2 cellular contexts compared by ENCODE assay signal in the genomic region with DNA sequence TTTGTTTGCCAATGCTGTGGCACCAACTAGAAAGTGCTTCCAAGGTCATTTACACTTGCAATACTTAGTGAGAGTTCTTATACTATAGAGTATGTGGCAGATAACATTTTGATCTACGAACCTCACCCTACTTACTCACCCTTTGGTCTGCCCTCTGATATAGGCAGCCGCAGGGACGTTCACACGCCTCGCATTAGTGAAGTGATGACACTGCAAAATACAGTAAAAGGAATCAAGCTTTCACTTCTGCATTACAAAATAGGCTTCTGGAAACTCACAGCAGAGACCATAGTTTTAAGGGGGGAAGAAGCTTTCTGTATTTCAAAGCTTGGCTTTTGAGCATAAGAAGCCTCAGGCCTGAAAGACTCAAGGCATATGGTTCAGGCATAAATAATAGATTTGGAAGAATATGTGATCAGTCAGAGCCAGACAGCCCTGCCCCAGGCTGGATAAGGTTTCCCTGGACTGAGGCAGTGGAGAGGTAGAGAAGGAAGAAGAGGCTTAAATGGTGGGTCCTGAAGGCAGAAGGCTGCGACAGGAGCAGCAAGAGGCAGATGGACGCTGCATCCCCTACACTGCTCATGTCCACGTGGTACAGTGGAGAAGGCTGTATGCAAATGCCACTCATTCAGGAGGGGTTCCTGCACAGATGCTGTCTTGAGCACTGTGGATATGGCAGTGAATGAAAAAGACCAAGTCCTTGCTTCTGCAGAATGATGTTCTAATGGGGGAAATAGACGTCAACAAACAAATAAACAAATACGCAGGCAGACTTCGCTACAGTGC.
TF ChIP-seq lines count a peak whose summit lies in the region.

No MANE protein-coding gene starts in this region.

TF ChIP-seq in HepG2, 621 proteins besides CTCF, POLR2A, EP300 and RAD21:
- TF ChIP-seq MAFF (IDR thresholded peaks at IDR 0.05; ENCODE audit: low read depth, low read length) = peak; percentile 93
- TF ChIP-seq MAFK (conservative IDR thresholded peaks at IDR 0.05 in 1 of 2, IDR thresholded peaks at IDR 0.05 in 1 of 2; ENCODE audit: low read length in 2 of 2) = peak; percentile 94
- TF ChIP-seq, protein P1, sequence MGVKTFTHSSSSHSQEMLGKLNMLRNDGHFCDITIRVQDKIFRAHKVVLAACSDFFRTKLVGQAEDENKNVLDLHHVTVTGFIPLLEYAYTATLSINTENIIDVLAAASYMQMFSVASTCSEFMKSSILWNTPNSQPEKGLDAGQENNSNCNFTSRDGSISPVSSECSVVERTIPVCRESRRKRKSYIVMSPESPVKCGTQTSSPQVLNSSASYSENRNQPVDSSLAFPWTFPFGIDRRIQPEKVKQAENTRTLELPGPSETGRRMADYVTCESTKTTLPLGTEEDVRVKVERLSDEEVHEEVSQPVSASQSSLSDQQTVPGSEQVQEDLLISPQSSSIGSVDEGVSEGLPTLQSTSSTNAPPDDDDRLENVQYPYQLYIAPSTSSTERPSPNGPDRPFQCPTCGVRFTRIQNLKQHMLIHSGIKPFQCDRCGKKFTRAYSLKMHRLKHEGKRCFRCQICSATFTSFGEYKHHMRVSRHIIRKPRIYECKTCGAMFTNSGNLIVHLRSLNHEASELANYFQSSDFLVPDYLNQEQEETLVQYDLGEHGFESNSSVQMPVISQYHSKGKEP (CRISPR knock-in tag; IDR thresholded peaks at IDR 0.05) = no peak
- TF ChIP-seq, protein P2, sequence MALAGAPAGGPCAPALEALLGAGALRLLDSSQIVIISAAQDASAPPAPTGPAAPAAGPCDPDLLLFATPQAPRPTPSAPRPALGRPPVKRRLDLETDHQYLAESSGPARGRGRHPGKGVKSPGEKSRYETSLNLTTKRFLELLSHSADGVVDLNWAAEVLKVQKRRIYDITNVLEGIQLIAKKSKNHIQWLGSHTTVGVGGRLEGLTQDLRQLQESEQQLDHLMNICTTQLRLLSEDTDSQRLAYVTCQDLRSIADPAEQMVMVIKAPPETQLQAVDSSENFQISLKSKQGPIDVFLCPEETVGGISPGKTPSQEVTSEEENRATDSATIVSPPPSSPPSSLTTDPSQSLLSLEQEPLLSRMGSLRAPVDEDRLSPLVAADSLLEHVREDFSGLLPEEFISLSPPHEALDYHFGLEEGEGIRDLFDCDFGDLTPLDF (CRISPR knock-in tag; IDR thresholded peaks at IDR 0.05) = no peak

TF ChIP-seq in WTC11, 78 proteins besides CTCF, POLR2A, EP300 and RAD21:
- TF ChIP-seq FOXJ3 (CRISPR knock-in tag; IDR thresholded peaks at IDR 0.05; ENCODE audit: borderline replicate concordance) = no peak
- TF ChIP-seq ZNF232 (CRISPR knock-in tag; IDR thresholded peaks at IDR 0.05) = no peak
- TF ChIP-seq, protein P3, sequence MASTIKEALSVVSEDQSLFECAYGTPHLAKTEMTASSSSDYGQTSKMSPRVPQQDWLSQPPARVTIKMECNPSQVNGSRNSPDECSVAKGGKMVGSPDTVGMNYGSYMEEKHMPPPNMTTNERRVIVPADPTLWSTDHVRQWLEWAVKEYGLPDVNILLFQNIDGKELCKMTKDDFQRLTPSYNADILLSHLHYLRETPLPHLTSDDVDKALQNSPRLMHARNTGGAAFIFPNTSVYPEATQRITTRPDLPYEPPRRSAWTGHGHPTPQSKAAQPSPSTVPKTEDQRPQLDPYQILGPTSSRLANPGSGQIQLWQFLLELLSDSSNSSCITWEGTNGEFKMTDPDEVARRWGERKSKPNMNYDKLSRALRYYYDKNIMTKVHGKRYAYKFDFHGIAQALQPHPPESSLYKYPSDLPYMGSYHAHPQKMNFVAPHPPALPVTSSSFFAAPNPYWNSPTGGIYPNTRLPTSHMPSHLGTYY (CRISPR knock-in tag; IDR thresholded peaks at IDR 0.05) = no peak
- no peak for TF ChIP-seq ZNF423 (CRISPR knock-in tag; IDR thresholded peaks at IDR 0.05)
- TF ChIP-seq OVOL2 (CRISPR knock-in tag; IDR thresholded peaks at IDR 0.05; ENCODE audit: borderline replicate concordance) = no peak
- no peak for TF ChIP-seq GABPB1 (CRISPR knock-in tag; IDR thresholded peaks at IDR 0.05)
- TF ChIP-seq, protein P4, sequence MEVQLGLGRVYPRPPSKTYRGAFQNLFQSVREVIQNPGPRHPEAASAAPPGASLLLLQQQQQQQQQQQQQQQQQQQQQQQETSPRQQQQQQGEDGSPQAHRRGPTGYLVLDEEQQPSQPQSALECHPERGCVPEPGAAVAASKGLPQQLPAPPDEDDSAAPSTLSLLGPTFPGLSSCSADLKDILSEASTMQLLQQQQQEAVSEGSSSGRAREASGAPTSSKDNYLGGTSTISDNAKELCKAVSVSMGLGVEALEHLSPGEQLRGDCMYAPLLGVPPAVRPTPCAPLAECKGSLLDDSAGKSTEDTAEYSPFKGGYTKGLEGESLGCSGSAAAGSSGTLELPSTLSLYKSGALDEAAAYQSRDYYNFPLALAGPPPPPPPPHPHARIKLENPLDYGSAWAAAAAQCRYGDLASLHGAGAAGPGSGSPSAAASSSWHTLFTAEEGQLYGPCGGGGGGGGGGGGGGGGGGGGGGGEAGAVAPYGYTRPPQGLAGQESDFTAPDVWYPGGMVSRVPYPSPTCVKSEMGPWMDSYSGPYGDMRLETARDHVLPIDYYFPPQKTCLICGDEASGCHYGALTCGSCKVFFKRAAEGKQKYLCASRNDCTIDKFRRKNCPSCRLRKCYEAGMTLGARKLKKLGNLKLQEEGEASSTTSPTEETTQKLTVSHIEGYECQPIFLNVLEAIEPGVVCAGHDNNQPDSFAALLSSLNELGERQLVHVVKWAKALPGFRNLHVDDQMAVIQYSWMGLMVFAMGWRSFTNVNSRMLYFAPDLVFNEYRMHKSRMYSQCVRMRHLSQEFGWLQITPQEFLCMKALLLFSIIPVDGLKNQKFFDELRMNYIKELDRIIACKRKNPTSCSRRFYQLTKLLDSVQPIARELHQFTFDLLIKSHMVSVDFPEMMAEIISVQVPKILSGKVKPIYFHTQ (CRISPR knock-in tag; IDR thresholded peaks at IDR 0.05) = no peak
- TF ChIP-seq, protein P5, sequence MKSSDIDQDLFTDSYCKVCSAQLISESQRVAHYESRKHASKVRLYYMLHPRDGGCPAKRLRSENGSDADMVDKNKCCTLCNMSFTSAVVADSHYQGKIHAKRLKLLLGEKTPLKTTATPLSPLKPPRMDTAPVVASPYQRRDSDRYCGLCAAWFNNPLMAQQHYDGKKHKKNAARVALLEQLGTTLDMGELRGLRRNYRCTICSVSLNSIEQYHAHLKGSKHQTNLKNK (CRISPR knock-in tag; IDR thresholded peaks at IDR 0.05) = no peak
- TF ChIP-seq NR2C2 (CRISPR knock-in tag; IDR thresholded peaks at IDR 0.05) = no peak
- TF ChIP-seq, protein P6, sequence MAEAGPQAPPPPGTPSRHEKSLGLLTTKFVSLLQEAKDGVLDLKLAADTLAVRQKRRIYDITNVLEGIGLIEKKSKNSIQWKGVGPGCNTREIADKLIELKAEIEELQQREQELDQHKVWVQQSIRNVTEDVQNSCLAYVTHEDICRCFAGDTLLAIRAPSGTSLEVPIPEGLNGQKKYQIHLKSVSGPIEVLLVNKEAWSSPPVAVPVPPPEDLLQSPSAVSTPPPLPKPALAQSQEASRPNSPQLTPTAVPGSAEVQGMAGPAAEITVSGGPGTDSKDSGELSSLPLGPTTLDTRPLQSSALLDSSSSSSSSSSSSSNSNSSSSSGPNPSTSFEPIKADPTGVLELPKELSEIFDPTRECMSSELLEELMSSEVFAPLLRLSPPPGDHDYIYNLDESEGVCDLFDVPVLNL (CRISPR knock-in tag; IDR thresholded peaks at IDR 0.05; ENCODE audit: borderline replicate concordance, low read depth) = no peak
- TF ChIP-seq ESRRA (CRISPR knock-in tag; IDR thresholded peaks at IDR 0.05; ENCODE audit: borderline replicate concordance) = no peak
- TF ChIP-seq TEAD1 (CRISPR knock-in tag; IDR thresholded peaks at IDR 0.05) = no peak
- TF ChIP-seq, protein P7, sequence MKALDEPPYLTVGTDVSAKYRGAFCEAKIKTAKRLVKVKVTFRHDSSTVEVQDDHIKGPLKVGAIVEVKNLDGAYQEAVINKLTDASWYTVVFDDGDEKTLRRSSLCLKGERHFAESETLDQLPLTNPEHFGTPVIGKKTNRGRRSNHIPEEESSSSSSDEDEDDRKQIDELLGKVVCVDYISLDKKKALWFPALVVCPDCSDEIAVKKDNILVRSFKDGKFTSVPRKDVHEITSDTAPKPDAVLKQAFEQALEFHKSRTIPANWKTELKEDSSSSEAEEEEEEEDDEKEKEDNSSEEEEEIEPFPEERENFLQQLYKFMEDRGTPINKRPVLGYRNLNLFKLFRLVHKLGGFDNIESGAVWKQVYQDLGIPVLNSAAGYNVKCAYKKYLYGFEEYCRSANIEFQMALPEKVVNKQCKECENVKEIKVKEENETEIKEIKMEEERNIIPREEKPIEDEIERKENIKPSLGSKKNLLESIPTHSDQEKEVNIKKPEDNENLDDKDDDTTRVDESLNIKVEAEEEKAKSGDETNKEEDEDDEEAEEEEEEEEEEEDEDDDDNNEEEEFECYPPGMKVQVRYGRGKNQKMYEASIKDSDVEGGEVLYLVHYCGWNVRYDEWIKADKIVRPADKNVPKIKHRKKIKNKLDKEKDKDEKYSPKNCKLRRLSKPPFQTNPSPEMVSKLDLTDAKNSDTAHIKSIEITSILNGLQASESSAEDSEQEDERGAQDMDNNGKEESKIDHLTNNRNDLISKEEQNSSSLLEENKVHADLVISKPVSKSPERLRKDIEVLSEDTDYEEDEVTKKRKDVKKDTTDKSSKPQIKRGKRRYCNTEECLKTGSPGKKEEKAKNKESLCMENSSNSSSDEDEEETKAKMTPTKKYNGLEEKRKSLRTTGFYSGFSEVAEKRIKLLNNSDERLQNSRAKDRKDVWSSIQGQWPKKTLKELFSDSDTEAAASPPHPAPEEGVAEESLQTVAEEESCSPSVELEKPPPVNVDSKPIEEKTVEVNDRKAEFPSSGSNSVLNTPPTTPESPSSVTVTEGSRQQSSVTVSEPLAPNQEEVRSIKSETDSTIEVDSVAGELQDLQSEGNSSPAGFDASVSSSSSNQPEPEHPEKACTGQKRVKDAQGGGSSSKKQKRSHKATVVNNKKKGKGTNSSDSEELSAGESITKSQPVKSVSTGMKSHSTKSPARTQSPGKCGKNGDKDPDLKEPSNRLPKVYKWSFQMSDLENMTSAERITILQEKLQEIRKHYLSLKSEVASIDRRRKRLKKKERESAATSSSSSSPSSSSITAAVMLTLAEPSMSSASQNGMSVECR (CRISPR knock-in tag; IDR thresholded peaks at IDR 0.05; ENCODE audit: borderline replicate concordance) = no peak
- TF ChIP-seq, protein P8, sequence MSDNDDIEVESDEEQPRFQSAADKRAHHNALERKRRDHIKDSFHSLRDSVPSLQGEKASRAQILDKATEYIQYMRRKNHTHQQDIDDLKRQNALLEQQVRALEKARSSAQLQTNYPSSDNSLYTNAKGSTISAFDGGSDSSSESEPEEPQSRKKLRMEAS (CRISPR knock-in tag; IDR thresholded peaks at IDR 0.05) = no peak
- TF ChIP-seq TCF7 (CRISPR knock-in tag; IDR thresholded peaks at IDR 0.05; ENCODE audit: low read depth) = no peak
